8 cellular contexts compared by ENCODE assay signal in the genomic region with DNA sequence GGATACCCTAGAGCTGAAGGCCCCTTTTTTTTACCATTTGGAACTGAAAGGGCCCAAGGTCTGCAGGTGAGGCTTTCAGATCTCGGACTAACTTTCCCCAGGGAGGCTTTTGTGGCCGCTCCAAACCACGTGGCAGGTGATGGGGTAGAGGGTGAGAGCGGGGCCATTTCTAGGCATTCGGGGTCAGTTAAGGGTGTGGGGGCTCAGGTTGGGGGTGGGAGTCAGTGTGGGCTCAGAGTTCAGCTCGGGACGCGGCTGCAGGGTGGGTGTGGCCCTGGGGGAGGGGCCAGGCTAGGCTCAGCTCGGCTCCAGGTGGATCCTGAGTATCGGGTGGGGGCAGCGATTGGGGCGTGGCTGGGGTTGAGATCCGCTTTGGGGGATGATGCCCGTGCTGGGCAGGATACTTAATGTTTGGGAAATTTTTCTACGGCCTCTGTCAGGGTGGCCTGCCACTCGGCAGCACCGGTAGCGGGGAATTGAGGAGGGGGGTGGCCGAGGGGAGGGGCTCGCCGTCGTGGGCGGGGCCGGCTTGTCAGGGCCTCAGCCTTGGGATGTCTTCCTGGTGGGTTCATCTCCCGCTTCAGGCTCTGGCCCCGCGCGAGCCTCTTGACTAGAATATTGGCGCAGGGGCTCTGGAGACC. TPM values are rescaled to one million over a fixed set of nuclear protein-coding genes. Genes with fewer than 3 reads are reported as not detected.
DNase-seq lines count a peak whose midpoint lies in the region; ATAC-seq and TF ChIP-seq lines count a peak whose summit lies in the region.

No MANE protein-coding gene starts in this region.

- 6 to 17% (median 11%) methylated on average over 18 to 29 of the region's 29 CpGs for WGBS in stomach, 5 donors

- peak overlapping the region; percentile 89 for H3K4me3 Mint-ChIP-seq in activated naive CD4-positive, alpha-beta T cell treated with anti-CD3 and anti-CD28 coated beads, Interleukin-2, amount 10 ng/mL, durations not matched to agents 7 days and 5 days
- H3K4me3 Mint-ChIP-seq in immature natural killer cell: peak overlapping the region; percentile 94 to 98 (median 97)

- H3K27ac Mint-ChIP-seq in activated naive CD4-positive, alpha-beta T cell treated with anti-CD3 and anti-CD28 coated beads, Interleukin-2, amount 10 ng/mL, durations not matched to agents 7 days and 5 days: peak overlapping the region; percentile 93
- peak overlapping the region; percentile 94 to 99 (median 96) for H3K27ac Mint-ChIP-seq in immature natural killer cell

- H3K9me3 ChIP-seq in HCT116 (ENCODE audit: control insufficient read depth in 1 of 2, insufficient read depth in 1 of 2, low read depth in 1 of 2, low read length in 2 of 2): no peaks in the 10 kb centered on the region
- no peaks in the 10 kb centered on the region for H3K9me3 ChIP-seq in stomach

- TF ChIP-seq CTCF in AG10803 (conservative IDR thresholded peaks at IDR 0.05; ENCODE audit: low read length): no peak
- no peak for TF ChIP-seq CTCF in HCT116 (IDR thresholded peaks at IDR 0.05 in 2 of 3, conservative IDR thresholded peaks at IDR 0.05 in 1 of 3; ENCODE audit: borderline replicate concordance in 1 of 3, insufficient read depth in 1 of 3, low read depth in 2 of 3, low read length in 2 of 3)
- no peak for TF ChIP-seq CTCF in stomach (IDR thresholded peaks at IDR 0.05)

- peak overlapping the region; percentile 72 for H3K4me3 ChIP-seq in AG10803 (ENCODE audit: low read length)
- peak overlapping the region; percentile 40 to 80 for H3K4me3 ChIP-seq in HCT116 (replicated peaks in 1 of 2; ENCODE audit: low read depth in 1 of 2, low read length in 2 of 2)
- peak overlapping the region; percentile 67 to 89 (median 78) for H3K4me3 ChIP-seq in stomach

- TF ChIP-seq POLR2A in HCT116 (IDR thresholded peaks at IDR 0.05; ENCODE audit: borderline replicate concordance, extremely low read depth, insufficient read depth, insufficient read length) (no peak), stomach (IDR thresholded peaks at IDR 0.05) (no peak)

- CTCF ChIA-PET in HCT116 (lab: Charles Lee): no interaction called here
- CTCF ChIA-PET in activated naive CD4-positive, alpha-beta T cell treated with anti-CD3 and anti-CD28 coated beads, Interleukin-2, amount 10 ng/mL, durations not matched to agents 7 days and 5 days (lab: Charles Lee): interaction anchor here (0.8 to 1.0 kb wide), 2 partner anchors 111 to 160 kb away, joined by 3 read pairs; no protein-coding TSS in a partner anchor

- BruUV-seq in HCT116 (replicated peaks; lab: Mats Ljungman, UMichigan): no TSS peak

- POLR2A ChIA-PET in HCT116 (lab: Charles Lee): interaction anchor here (1.0 kb wide), 1 partner anchor 106 kb away, joined by 3 read pairs; no protein-coding TSS in a partner anchor

- peaks cover 11 to 24% of the 10 kb centered on the region in 2 experiments; a peak in 2 of 4 replicates for H3K4me1 ChIP-seq in HCT116 (ENCODE audit: control insufficient read depth in 1 of 2, insufficient read depth in 2 of 2, low read length in 2 of 2)
- peaks cover 51 to 74% (median 66%) of the 10 kb centered on the region in 4 donors for H3K4me1 ChIP-seq in stomach

- H3K9ac ChIP-seq in HCT116 (ENCODE audit: low read length): peak overlapping the region; percentile 55

- peaks cover 49% of the 10 kb centered on the region for H3K36me3 Mint-ChIP-seq in activated naive CD4-positive, alpha-beta T cell treated with anti-CD3 and anti-CD28 coated beads, Interleukin-2, amount 10 ng/mL, durations not matched to agents 7 days and 5 days
- H3K36me3 Mint-ChIP-seq in immature natural killer cell: peaks cover 0 to 3% (median 0%) of the 10 kb centered on the region in 3 donors

- no peaks in the 10 kb centered on the region for H4K20me1 ChIP-seq in HCT116 (ENCODE audit: insufficient read depth)

- H3K36me3 ChIP-seq in HCT116 (ENCODE audit: control insufficient read depth in 1 of 2, insufficient read depth in 2 of 2, low read length in 2 of 2) (no peaks in the 10 kb centered on the region), stomach (no peaks in the 10 kb centered on the region)

- peak overlapping the region; percentile 78 for H3K4me2 ChIP-seq in HCT116 (ENCODE audit: low read length)

- TF ChIP-seq RAD21 in HCT116 (IDR thresholded peaks at IDR 0.05; ENCODE audit: low read depth): no peak

- ATAC-seq in HCT116: no peak
- ATAC-seq in GM19035 (IDR thresholded peaks at IDR 0.05; ENCODE audit: unreplicated experiment): no peak

- H3K27me3 ChIP-seq in HCT116 (ENCODE audit: insufficient read depth, low read length): no peaks in the 10 kb centered on the region
- no peaks in the 10 kb centered on the region for H3K27me3 ChIP-seq in stomach

- DNase-seq in AG10803 (ENCODE audit: low read depth) (no peak), HCT116 (ENCODE audit: low read depth, low spot score) (no peak), immature natural killer cell (no peak), stomach (no peak), NCI-H1436 treated with DMSO at 0.1 percent for 48 hours (lab: John Stamatoyannopoulos, UW) (no peak)
- DNase-seq in activated naive CD4-positive, alpha-beta T cell treated with anti-CD3 and anti-CD28 coated beads, Interleukin-2, amount 10 ng/mL, durations not matched to agents 7 days and 5 days: peak; percentile 72
- no peak for DNase-seq in effector CD4-positive, alpha-beta T cell

- H2AFZ ChIP-seq in HCT116 (ENCODE audit: low read depth, low read length, poor library complexity, severe bottlenecking): no peak overlapping the region

- H3K27me3 Mint-ChIP-seq in activated naive CD4-positive, alpha-beta T cell treated with anti-CD3 and anti-CD28 coated beads, Interleukin-2, amount 10 ng/mL, durations not matched to agents 7 days and 5 days: no peaks in the 10 kb centered on the region
- H3K27me3 Mint-ChIP-seq in immature natural killer cell (ENCODE audit: low read depth in 3 of 3): peaks cover 18 to 48% (median 18%) of the 10 kb centered on the region in 3 donors

- TF ChIP-seq EP300 in stomach (IDR thresholded peaks at IDR 0.05): no peak

- intact Hi-C loops in HCT116 (cut with micrococcal nuclease): loop anchor here (5.0 kb wide), 1 partner anchor 68 kb away; no protein-coding TSS in a partner anchor
- intact Hi-C loops in stomach (cut with DNase I; ENCODE audit: low total_unique reads): no loop called here

- H3K27ac ChIP-seq in HCT116 (ENCODE audit: low read depth, low read length) (peak overlapping the region; percentile 88), stomach (peak overlapping the region; percentile 99 to 100 (median 100))

- peaks cover 52% of the 10 kb centered on the region for H3K79me2 ChIP-seq in HCT116 (ENCODE audit: insufficient read depth, low read length)

- H3K9me2 ChIP-seq in HCT116 (ENCODE audit: insufficient read depth): no peaks in the 10 kb centered on the region

- H3K4me1 Mint-ChIP-seq in activated naive CD4-positive, alpha-beta T cell treated with anti-CD3 and anti-CD28 coated beads, Interleukin-2, amount 10 ng/mL, durations not matched to agents 7 days and 5 days: peaks cover 64% of the 10 kb centered on the region
- peaks cover 70 to 72% of the 10 kb centered on the region in 2 donors for H3K4me1 Mint-ChIP-seq in immature natural killer cell

- RAD21 ChIA-PET in HCT116 (lab: Charles Lee; ENCODE audit: low non-redundant PET in 1 of 2, low total read pairs in 2 of 2, uncharacterized antibody in 2 of 2, unreplicated experiment in 2 of 2): interaction anchor here in 1 of 2 experiments (1.2 kb wide), 1 partner anchor 106 kb away, joined by 3 read pairs; no protein-coding TSS in a partner anchor

- no peaks in the 10 kb centered on the region for H3K9me3 Mint-ChIP-seq in activated naive CD4-positive, alpha-beta T cell treated with anti-CD3 and anti-CD28 coated beads, Interleukin-2, amount 10 ng/mL, durations not matched to agents 7 days and 5 days
- H3K9me3 Mint-ChIP-seq in immature natural killer cell: no peaks in the 10 kb centered on the region

TF ChIP-seq in HCT116, 20 proteins besides CTCF, POLR2A, EP300 and RAD21:
- TF ChIP-seq, protein P1, sequence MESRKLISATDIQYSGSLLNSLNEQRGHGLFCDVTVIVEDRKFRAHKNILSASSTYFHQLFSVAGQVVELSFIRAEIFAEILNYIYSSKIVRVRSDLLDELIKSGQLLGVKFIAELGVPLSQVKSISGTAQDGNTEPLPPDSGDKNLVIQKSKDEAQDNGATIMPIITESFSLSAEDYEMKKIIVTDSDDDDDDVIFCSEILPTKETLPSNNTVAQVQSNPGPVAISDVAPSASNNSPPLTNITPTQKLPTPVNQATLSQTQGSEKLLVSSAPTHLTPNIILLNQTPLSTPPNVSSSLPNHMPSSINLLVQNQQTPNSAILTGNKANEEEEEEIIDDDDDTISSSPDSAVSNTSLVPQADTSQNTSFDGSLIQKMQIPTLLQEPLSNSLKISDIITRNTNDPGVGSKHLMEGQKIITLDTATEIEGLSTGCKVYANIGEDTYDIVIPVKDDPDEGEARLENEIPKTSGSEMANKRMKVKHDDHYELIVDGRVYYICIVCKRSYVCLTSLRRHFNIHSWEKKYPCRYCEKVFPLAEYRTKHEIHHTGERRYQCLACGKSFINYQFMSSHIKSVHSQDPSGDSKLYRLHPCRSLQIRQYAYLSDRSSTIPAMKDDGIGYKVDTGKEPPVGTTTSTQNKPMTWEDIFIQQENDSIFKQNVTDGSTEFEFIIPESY (IDR thresholded peaks at IDR 0.05; ENCODE audit: extremely low read depth, insufficient replicate concordance, low read length): no peak
- TF ChIP-seq, protein P2, sequence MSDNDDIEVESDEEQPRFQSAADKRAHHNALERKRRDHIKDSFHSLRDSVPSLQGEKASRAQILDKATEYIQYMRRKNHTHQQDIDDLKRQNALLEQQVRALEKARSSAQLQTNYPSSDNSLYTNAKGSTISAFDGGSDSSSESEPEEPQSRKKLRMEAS (IDR thresholded peaks at IDR 0.05): peak; percentile 24; the same call in 1 of the 2 replicates
- no peak for TF ChIP-seq JUND (IDR thresholded peaks at IDR 0.05)
TF ChIP-seq in HCT116: peak in this region for 1.

RNA-seq across cellular contexts. Expression of a gene that starts 2.5 kb away (rescaled TPM):
- 60.1 TPM for total RNA-seq in HCT116 (2021; ENCODE audit: unreplicated experiment)
- polyA plus RNA-seq in HCT116 (2012): 24.0 and 25.9 TPM in 2 replicates
- polyA plus RNA-seq in immature natural killer cell: 10 to 100 TPM; 24.7 to 89.9 (median 47.2) TPM
- 10 to 100 TPM in 4 of 5 donors, 1 to 10 TPM in 1; 9.3 to 74.0 (median 38.8) TPM for total RNA-seq in stomach
- polyA plus RNA-seq in stomach: 10 to 100 TPM; 23.0 to 30.7 (median 24.3) TPM
